In genomic region chr2:238061310-238062202, GRCh38 we compare ENCODE assay signal across 1 cellular context.
TF ChIP-seq lines count a peak whose summit lies in the region.

No MANE protein-coding gene starts in this region.

TF ChIP-seq in GM23338, 12 proteins besides CTCF, POLR2A, EP300 and RAD21 (continued from another document):
- TF ChIP-seq ZNF462 (CRISPR knock-in tag; IDR thresholded peaks at IDR 0.05) (no peak), POLR2AphosphoS5 (IDR thresholded peaks at IDR 0.05; ENCODE audit: low read depth) (no peak; the same call in 1 of the 2 replicates), ETS1 (IDR thresholded peaks at IDR 0.05) (no peak), CREB1 (CRISPR knock-in tag; IDR thresholded peaks at IDR 0.05; ENCODE audit: low read depth) (no peak), JUNB (IDR thresholded peaks at IDR 0.05; ENCODE audit: unreplicated experiment) (no peak), EZH2phosphoT487 (IDR thresholded peaks at IDR 0.05; ENCODE audit: unreplicated experiment) (no peak), EZH2 (IDR thresholded peaks at IDR 0.05; ENCODE audit: low read depth, unreplicated experiment) (no peak), ZNF114 (CRISPR knock-in tag; IDR thresholded peaks at IDR 0.05) (no peak)
